In the genomic region with DNA sequence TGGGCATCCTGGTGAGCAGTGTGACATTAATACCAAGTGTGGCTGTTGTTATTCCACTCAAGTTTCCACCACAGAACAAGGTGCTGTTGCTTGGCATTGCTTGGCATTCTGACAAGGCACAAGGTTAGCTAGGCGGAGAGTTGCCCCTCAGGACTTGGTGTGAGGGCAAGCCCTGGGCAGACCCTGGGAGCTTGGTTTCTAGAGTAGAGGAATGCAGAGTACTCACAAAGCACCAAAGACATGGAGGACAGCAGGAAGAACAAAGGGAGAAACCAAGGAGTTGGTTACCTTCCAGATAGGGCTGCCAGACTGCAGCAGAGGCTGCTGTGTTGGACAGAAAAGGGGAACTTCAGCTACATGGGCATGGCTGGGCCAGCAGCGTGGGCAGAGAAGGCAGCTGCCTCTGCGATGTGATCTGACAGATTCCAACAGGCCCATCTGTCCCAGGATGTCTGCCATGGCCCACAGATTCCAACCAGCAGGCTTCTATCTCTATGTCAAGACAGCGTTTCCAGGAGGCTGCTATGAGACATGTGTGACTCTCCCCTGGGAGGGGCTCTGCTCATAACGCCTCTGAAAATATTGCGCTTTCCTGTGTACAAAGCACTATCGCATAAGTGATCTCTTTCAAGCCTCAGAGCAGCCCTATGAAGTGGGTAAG, we compare ENCODE assay signal across 10 cellular contexts. TPM values are rescaled to one million over a fixed set of nuclear protein-coding genes. Genes with fewer than 3 reads are reported as not detected.
DNase-seq lines count a peak whose midpoint lies in the region; ATAC-seq and TF ChIP-seq lines count a peak whose summit lies in the region.
"Had no signal": no experiment of that assay in that cellular context is flagged by ENCODE, and none has a peak within 500 bp of the region (broad histone marks: within the 10 kb centered on the region; RNA-seq: fewer than 3 reads in every experiment).

No MANE protein-coding gene starts in this region.

- in situ Hi-C loops in mammary epithelial cell (cut with MboI; ENCODE audit: low sequenced_read_pairs in 2 of 2), result no loop called here

- H3K27ac ChIP-seq in mammary epithelial cell (ENCODE audit: insufficient read depth, low read depth, low read length), result no peak overlapping the region
- no peak overlapping the region for H3K27ac ChIP-seq in foreskin keratinocyte
- peak overlapping the region; percentile 77 for H3K27ac ChIP-seq in suprapubic skin
- H3K27ac ChIP-seq: gastrocnemius medialis had no signal

- no peaks in the 10 kb centered on the region for H3K36me3 ChIP-seq in mammary epithelial cell (ENCODE audit: insufficient read depth, low read length)
- H3K36me3 ChIP-seq in suprapubic skin, result no peaks in the 10 kb centered on the region
- H3K36me3 ChIP-seq: gastrocnemius medialis had no signal

- DNase-seq in mammary epithelial cell (peak; percentile 55), MCF 10A (ENCODE audit: unreplicated experiment) (no peak), foreskin keratinocyte (peak; percentile 53), suprapubic skin (ENCODE audit: low spot score in 2 of 2) (no peak), endothelial cell (ENCODE audit: low spot score) (no peak)
- DNase-seq in activated CD4-positive, alpha-beta T cell treated with anti-CD3 and anti-CD28 coated beads, Interleukin-2, amount 10 ng/mL, durations not matched to agents 7 days and 5 days, result peak; percentile 68
- DNase-seq: gastrocnemius medialis had no signal

- H2AFZ ChIP-seq in mammary epithelial cell (ENCODE audit: low read depth, low read length), result no peak overlapping the region

- no peaks in the 10 kb centered on the region for H3K36me3 Mint-ChIP-seq in MCF 10A (ENCODE audit: insufficient read depth, unreplicated experiment)
- H3K36me3 Mint-ChIP-seq in activated CD4-positive, alpha-beta T cell treated with anti-CD3 and anti-CD28 coated beads, Interleukin-2, amount 10 ng/mL, durations not matched to agents 7 days and 5 days (ENCODE audit: low read depth), result peaks cover 13% of the 10 kb centered on the region
- no peaks in the 10 kb centered on the region for H3K36me3 Mint-ChIP-seq in endothelial cell (ENCODE audit: low read depth, unreplicated experiment)
- H3K36me3 Mint-ChIP-seq: memory B cell had no signal

- ATAC-seq in foreskin keratinocyte (peak; percentile 23), HG03159 (IDR thresholded peaks at IDR 0.05; ENCODE audit: unreplicated experiment) (no peak), HG02981 (IDR thresholded peaks at IDR 0.05; ENCODE audit: unreplicated experiment) (no peak)
- ATAC-seq: gastrocnemius medialis had no signal

- H3K4me2 ChIP-seq in mammary epithelial cell (ENCODE audit: insufficient read depth, low read depth, low read length), result peak overlapping the region; percentile 1

- dilution Hi-C loops in mammary epithelial cell (cut with HindIII; ENCODE audit: low sequenced_read_pairs), result no loop called here

- BruUV-seq in mammary epithelial cell (replicated peaks; lab: Mats Ljungman, UMichigan), result no TSS peak
- BruUV-seq in MCF 10A (replicated peaks; lab: Mats Ljungman, UMichigan), result no TSS peak

- CTCF ChIA-PET in mammary epithelial cell (lab: Charles Lee; ENCODE audit: low non-redundant PET) (interaction anchor here (0.6 kb wide), 1 partner anchor 55 kb away, joined by 3 read pairs; no protein-coding TSS in a partner anchor), MCF 10A (lab: Yijun Ruan, JAX) (interaction anchor here (0.6 to 1.0 kb wide), 2 partner anchors 60 to 306 kb away, joined by 4 to 5 read pairs; no protein-coding TSS in a partner anchor)
- CTCF ChIA-PET in activated CD4-positive, alpha-beta T cell treated with anti-CD3 and anti-CD28 coated beads, Interleukin-2, amount 10 ng/mL, durations not matched to agents 7 days and 5 days (lab: Charles Lee), result interaction anchor here (1.2 to 2.5 kb wide), 4 partner anchors 12 to 59 kb away, joined by 3 to 6 read pairs (median 3); no protein-coding TSS in a partner anchor

- H3K9me3 ChIP-seq in mammary epithelial cell (replicated peaks; ENCODE audit: insufficient read depth, low read length) (no peaks in the 10 kb centered on the region), suprapubic skin (no peaks in the 10 kb centered on the region)
- H3K9me3 ChIP-seq: gastrocnemius medialis had no signal

- H3K4me1 Mint-ChIP-seq in MCF 10A (ENCODE audit: insufficient read depth, unreplicated experiment) (no peaks in the 10 kb centered on the region), endothelial cell (ENCODE audit: unreplicated experiment) (peaks cover 6% of the 10 kb centered on the region)
- peaks cover 44% of the 10 kb centered on the region for H3K4me1 Mint-ChIP-seq in activated CD4-positive, alpha-beta T cell treated with anti-CD3 and anti-CD28 coated beads, Interleukin-2, amount 10 ng/mL, durations not matched to agents 7 days and 5 days

- no peak overlapping the region for H3K9ac ChIP-seq in mammary epithelial cell (ENCODE audit: insufficient read depth, low read length)

- H4K20me1 ChIP-seq in mammary epithelial cell (ENCODE audit: insufficient read depth, low read length), result no peaks in the 10 kb centered on the region

- H3K27me3 ChIP-seq in mammary epithelial cell (ENCODE audit: insufficient read depth, low read length) (no peaks in the 10 kb centered on the region), foreskin keratinocyte (peaks cover 2% of the 10 kb centered on the region), suprapubic skin (peaks cover 30% of the 10 kb centered on the region)

- POLR2A ChIA-PET in MCF 10A (lab: Yijun Ruan, JAX), result no interaction called here
- POLR2A ChIA-PET in activated CD4-positive, alpha-beta T cell treated with anti-CD3 and anti-CD28 coated beads, Interleukin-2, amount 10 ng/mL, durations not matched to agents 7 days and 5 days (lab: Charles Lee), result no interaction called here

- WGBS in mammary epithelial cell (ENCODE audit: low coverage, missing lambda C conversion rate), result 33% methylated on average over 7 of the region's 7 CpGs
- 34% methylated on average over 7 of the region's 7 CpGs for WGBS in suprapubic skin

- H3K4me1 ChIP-seq in mammary epithelial cell (ENCODE audit: insufficient read depth, low read length) (peaks cover 47% of the 10 kb centered on the region), foreskin keratinocyte (peaks cover 14% of the 10 kb centered on the region), suprapubic skin (peaks cover 31% of the 10 kb centered on the region)

- no peaks in the 10 kb centered on the region for H3K79me2 ChIP-seq in mammary epithelial cell (ENCODE audit: insufficient read depth, low read length)

- TF ChIP-seq EP300 in suprapubic skin (IDR thresholded peaks at IDR 0.05), result no peak

- H3K4me3 Mint-ChIP-seq in MCF 10A (ENCODE audit: unreplicated experiment), result no peak overlapping the region
- H3K4me3 Mint-ChIP-seq in activated CD4-positive, alpha-beta T cell treated with anti-CD3 and anti-CD28 coated beads, Interleukin-2, amount 10 ng/mL, durations not matched to agents 7 days and 5 days, result peak overlapping the region; percentile 82
- no peak overlapping the region for H3K4me3 Mint-ChIP-seq in endothelial cell (ENCODE audit: unreplicated experiment)

- H3K9me3 Mint-ChIP-seq in MCF 10A (ENCODE audit: unreplicated experiment) (no peaks in the 10 kb centered on the region), endothelial cell (ENCODE audit: unreplicated experiment) (no peaks in the 10 kb centered on the region)
- no peaks in the 10 kb centered on the region for H3K9me3 Mint-ChIP-seq in activated CD4-positive, alpha-beta T cell treated with anti-CD3 and anti-CD28 coated beads, Interleukin-2, amount 10 ng/mL, durations not matched to agents 7 days and 5 days
- H3K9me3 Mint-ChIP-seq: memory B cell had no signal

- H3K27ac Mint-ChIP-seq in MCF 10A (ENCODE audit: low read depth, unreplicated experiment), result no peak overlapping the region
- peak overlapping the region; percentile 88 for H3K27ac Mint-ChIP-seq in activated CD4-positive, alpha-beta T cell treated with anti-CD3 and anti-CD28 coated beads, Interleukin-2, amount 10 ng/mL, durations not matched to agents 7 days and 5 days
- no peak overlapping the region for H3K27ac Mint-ChIP-seq in endothelial cell (ENCODE audit: unreplicated experiment)
- H3K27ac Mint-ChIP-seq: memory B cell had no signal

- H3K4me3 ChIP-seq in mammary epithelial cell (replicated peaks in 1 of 3; ENCODE audit: insufficient read depth in 1 of 3, low read depth in 2 of 3, low read length in 3 of 3), result no peak overlapping the region
- H3K4me3 ChIP-seq in suprapubic skin, result peak overlapping the region; percentile 72
- H3K4me3 ChIP-seq: gastrocnemius medialis had no signal

- TF ChIP-seq POLR2A in suprapubic skin (IDR thresholded peaks at IDR 0.05), result no peak

- intact Hi-C loops in mammary epithelial cell (cut with micrococcal nuclease), result no loop called here
- intact Hi-C loops in MCF 10A (cut with micrococcal nuclease), result no loop called here

- TF ChIP-seq CTCF in mammary epithelial cell (conservative IDR thresholded peaks at IDR 0.05 in 1 of 2, IDR thresholded peaks at IDR 0.05 in 1 of 2; ENCODE audit: extremely low read depth in 1 of 2, insufficient read depth in 1 of 2, low read depth in 1 of 2, low read length in 2 of 2) (no peak), MCF 10A (IDR thresholded peaks at IDR 0.05; ENCODE audit: unreplicated experiment) (no peak), foreskin keratinocyte (conservative IDR thresholded peaks at IDR 0.05) (no peak), suprapubic skin (IDR thresholded peaks at IDR 0.05) (peak in 1 of 2 donors; percentile 6), endothelial cell (IDR thresholded peaks at IDR 0.05; ENCODE audit: unreplicated experiment) (no peak)

- H3K27me3 Mint-ChIP-seq in MCF 10A (ENCODE audit: insufficient read depth, unreplicated experiment) (peaks cover 45% of the 10 kb centered on the region), endothelial cell (ENCODE audit: unreplicated experiment) (peaks cover 9% of the 10 kb centered on the region)
- H3K27me3 Mint-ChIP-seq in activated CD4-positive, alpha-beta T cell treated with anti-CD3 and anti-CD28 coated beads, Interleukin-2, amount 10 ng/mL, durations not matched to agents 7 days and 5 days, result no peaks in the 10 kb centered on the region

RNA-seq across cellular contexts. Expression of a gene that starts 1.8 kb away (rescaled TPM):
- total RNA-seq in mammary epithelial cell, result 1 to 10 TPM in 1 of 2 donors, under 1 TPM in 1; 0.50 to 3.1 TPM
- polyA plus RNA-seq in mammary epithelial cell, result 1.6 TPM
- 4.2 TPM for polyA minus RNA-seq in mammary epithelial cell
- 0.05 TPM in 1 of 2 replicates, not detected in the other for total RNA-seq in MCF 10A (2022)
- total RNA-seq in activated CD4-positive, alpha-beta T cell treated with anti-CD3 and anti-CD28 coated beads, Interleukin-2, amount 10 ng/mL, durations not matched to agents 7 days and 5 days, result 10 to 100 TPM; 12.2 to 12.6 TPM
- total RNA-seq in foreskin keratinocyte, result 0.63 and 0.68 TPM in 2 replicates
- 0.66 and 0.90 TPM in 2 replicates for polyA plus RNA-seq in foreskin keratinocyte
- 10 to 100 TPM; 12.0 to 27.9 (median 19.4) TPM for total RNA-seq in suprapubic skin
- total RNA-seq in endothelial cell (ENCODE audit: unreplicated experiment), result 2.5 TPM

Comparison
In these comparisons a context has a peak if more than half of its experiments do, and no peak if none do; other contexts are left out.
1. DNase-seq: peak in mammary epithelial cell (single experiment), activated CD4-positive, alpha-beta T cell treated with anti-CD3 and anti-CD28 coated beads, Interleukin-2, amount 10 ng/mL, durations not matched to agents 7 days and 5 days (single experiment) and foreskin keratinocyte (2 of 2); none in MCF 10A (single experiment), suprapubic skin (0 of 2) and endothelial cell (single experiment).